In genomic region chr15:63473007-63473748, GRCh38 we compare ENCODE assay signal across 10 cellular contexts. TPM values are rescaled to one million over a fixed set of nuclear protein-coding genes. Genes with fewer than 3 reads are reported as not detected.
DNase-seq lines count a peak whose midpoint lies in the region; ATAC-seq and TF ChIP-seq lines count a peak whose summit lies in the region.
"Had no signal": no experiment of that assay in that cellular context is flagged by ENCODE, and none has a peak within 500 bp of the region (broad histone marks: within the 10 kb centered on the region; RNA-seq: fewer than 3 reads in every experiment).

No MANE protein-coding gene starts in this region.

- peak overlapping the region in 10 of 11 experiments; percentile 70 to 97 (median 84); a peak in 18 of 22 replicates for H3K4me2 ChIP-seq in BLaER1 treated with 17β-estradiol and CSF1 and Interleukin-3, amounts not matched to agents 10 nM and 100 nM

- peak overlapping the region in 5 of 11 experiments; percentile 45 to 97 (median 94); a peak in 4 of 22 replicates for H3K27ac ChIP-seq in BLaER1 treated with 17β-estradiol and CSF1 and Interleukin-3, amounts not matched to agents 10 nM and 100 nM
- H3K27ac ChIP-seq in duodenal mucosa (ENCODE audit: low read depth, low read length) (peak overlapping the region; percentile 59), uterus (no peak overlapping the region)

- no peaks in the 10 kb centered on the region for H4K20me1 ChIP-seq in BLaER1 treated with 17β-estradiol and CSF1 and Interleukin-3, amounts not matched to agents 10 nM and 100 nM

- intact Hi-C loops in uterus (cut with DNase I; ENCODE audit: low total_unique reads): no loop called here

- peak; percentile 39 for ATAC-seq in GM18907 (IDR thresholded peaks at IDR 0.05; ENCODE audit: unreplicated experiment)
- ATAC-seq in HG03460 (IDR thresholded peaks at IDR 0.05; ENCODE audit: unreplicated experiment): peak; percentile 37
- no peak for ATAC-seq in HG03139 (IDR thresholded peaks at IDR 0.05; ENCODE audit: unreplicated experiment)

- no peaks in the 10 kb centered on the region for H3K36me3 ChIP-seq in BLaER1 treated with 17β-estradiol and CSF1 and Interleukin-3, amounts not matched to agents 10 nM and 100 nM
- H3K36me3 ChIP-seq in duodenal mucosa (ENCODE audit: control insufficient read depth in 1 of 2, insufficient read depth in 2 of 2, low read length in 2 of 2) (no peaks in the 10 kb centered on the region), uterus (no peaks in the 10 kb centered on the region)
- H3K36me3 ChIP-seq: adrenal gland had no signal

- no peaks in the 10 kb centered on the region for H3K27me3 ChIP-seq in BLaER1 treated with 17β-estradiol and CSF1 and Interleukin-3, amounts not matched to agents 10 nM and 100 nM
- H3K27me3 ChIP-seq in duodenal mucosa (ENCODE audit: control insufficient read depth in 1 of 2, insufficient read depth in 2 of 2, low read length in 2 of 2): no peaks in the 10 kb centered on the region
- H3K27me3 ChIP-seq in uterus: no peaks in the 10 kb centered on the region
- H3K27me3 ChIP-seq: adrenal gland had no signal

- no peak for TF ChIP-seq POLR2A in uterus (IDR thresholded peaks at IDR 0.05)

- peaks cover 51 to 67% (median 62%) of the 10 kb centered on the region in 10 experiments for H3K4me1 ChIP-seq in BLaER1 treated with 17β-estradiol and CSF1 and Interleukin-3, amounts not matched to agents 10 nM and 100 nM
- H3K4me1 ChIP-seq in duodenal mucosa (ENCODE audit: control insufficient read depth in 1 of 2, insufficient read depth in 2 of 2, low read length in 2 of 2) (peaks cover 29 to 35% of the 10 kb centered on the region in 2 donors), uterus (no peaks in the 10 kb centered on the region)

- H3K9ac ChIP-seq in BLaER1 treated with 17β-estradiol and CSF1 and Interleukin-3, amounts not matched to agents 10 nM and 100 nM: peak overlapping the region in 2 of 11 experiments; percentile 21 to 52; a peak in 2 of 22 replicates
- H3K9ac ChIP-seq in duodenal mucosa (ENCODE audit: low read depth in 1 of 2, low read length in 2 of 2): peak overlapping the region; percentile 20 to 35

- no peak for DNase-seq in NCI-H510A treated with DMSO at 0.1 percent for 48 hours (lab: John Stamatoyannopoulos, UW)
- no peak for DNase-seq in HT-29 (ENCODE audit: low spot score)
- DNase-seq in uterus: no peak
- DNase-seq: adrenal gland, SHP77 treated with DMSO at 0.1 percent for 48 hours had no signal

- no peak overlapping the region for H3K4me3 ChIP-seq in BLaER1 treated with 17β-estradiol and CSF1 and Interleukin-3, amounts not matched to agents 10 nM and 100 nM
- H3K4me3 ChIP-seq in duodenal mucosa (ENCODE audit: low read depth in 1 of 2, low read length in 2 of 2): peak overlapping the region; percentile 24 to 29
- no peak overlapping the region for H3K4me3 ChIP-seq in uterus
- H3K4me3 ChIP-seq: adrenal gland had no signal

- no peak for TF ChIP-seq CTCF in uterus (IDR thresholded peaks at IDR 0.05)

- no peaks in the 10 kb centered on the region for H3K9me3 ChIP-seq in BLaER1 treated with 17β-estradiol and CSF1 and Interleukin-3, amounts not matched to agents 10 nM and 100 nM (replicated peaks in 1 of 11)
- H3K9me3 ChIP-seq in duodenal mucosa (ENCODE audit: control insufficient read depth in 1 of 2, low read length in 2 of 2) (no peaks in the 10 kb centered on the region), uterus (no peaks in the 10 kb centered on the region)
- H3K9me3 ChIP-seq: adrenal gland had no signal

RNA-seq across cellular contexts. Expression of gene USP3, which starts 31.2 kb away (rescaled TPM):
- 39.4 and 47.6 TPM in 2 replicates for total RNA-seq in HT-29 (2014; rRNA removed; shearing (Covaris generic))
- total RNA-seq in uterus: 10 to 100 TPM; 26.5 to 96.3 (median 65.8) TPM

Comparison
In these comparisons a context has a peak if more than half of its experiments do, and no peak if none do; other contexts are left out.
1. H3K4me3 ChIP-seq: peak in duodenal mucosa (2 of 2); none in BLaER1 treated with 17β-estradiol and CSF1 and Interleukin-3, amounts not matched to agents 10 nM and 100 nM (0 of 10) and uterus (0 of 2).